Comparison of ENCODE assay signal across 1 cellular context in the genomic region with DNA sequence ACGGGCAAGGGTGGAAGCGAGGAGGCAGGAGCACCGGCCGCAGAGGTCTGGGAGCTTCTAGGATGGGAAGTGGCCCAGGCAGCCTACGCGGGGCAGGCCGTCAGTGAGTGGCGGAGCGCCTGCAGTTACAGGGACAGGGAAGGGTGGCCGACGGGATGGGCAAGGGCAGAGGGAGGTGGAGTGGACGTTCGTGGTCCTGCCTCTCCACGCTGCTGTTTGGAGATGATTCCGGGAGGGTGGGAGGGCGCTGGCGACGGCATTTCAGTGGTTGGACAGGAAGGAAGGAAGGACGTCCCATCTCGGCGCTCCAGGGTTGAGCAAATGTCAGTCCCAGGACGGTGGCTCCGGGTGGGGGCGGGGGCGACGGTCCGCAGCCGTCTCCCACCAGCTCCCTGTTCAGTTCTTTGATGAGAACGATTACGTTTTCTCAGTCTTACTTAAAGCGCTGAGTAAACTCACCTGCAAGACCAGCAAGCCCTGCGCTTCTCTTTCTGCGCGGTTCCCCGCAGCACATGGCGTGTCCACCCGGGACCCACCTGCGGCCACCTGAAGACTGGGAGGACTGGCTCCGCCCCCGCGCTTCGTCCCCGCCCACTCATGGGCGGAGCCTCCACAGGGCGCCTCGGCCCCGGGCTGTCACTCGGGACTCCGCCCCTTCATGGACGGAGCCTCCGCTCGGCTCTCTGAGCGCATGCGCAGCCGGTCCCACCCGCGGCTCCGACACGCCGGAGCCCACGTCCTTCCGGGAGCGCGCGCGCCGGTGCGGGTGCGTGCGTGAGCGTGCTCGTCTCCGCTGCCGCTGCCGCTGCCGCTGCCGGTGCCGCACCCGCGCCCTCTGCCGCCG.
A peak's percentile ranks its signal among the peaks of the same experiment; 100 is the strongest.
TF ChIP-seq lines count a peak whose summit lies in the region.

A gene with protein sequence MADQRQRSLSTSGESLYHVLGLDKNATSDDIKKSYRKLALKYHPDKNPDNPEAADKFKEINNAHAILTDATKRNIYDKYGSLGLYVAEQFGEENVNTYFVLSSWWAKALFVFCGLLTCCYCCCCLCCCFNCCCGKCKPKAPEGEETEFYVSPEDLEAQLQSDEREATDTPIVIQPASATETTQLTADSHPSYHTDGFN (plus strand): TSS at position 769 of the 844 bp plus-strand sequence. CDS start 33,220 bp downstream, outside the sequence.

TF ChIP-seq in HepG2, 621 proteins besides CTCF, POLR2A, EP300 and RAD21 (continued from another document and continues in another):
- 0 out of 2 replicates have a peak, but pooled peaks have one; percentile 26 for TF ChIP-seq GATA4 (IDR thresholded peaks at IDR 0.05; ENCODE audit: borderline replicate concordance, low read depth)
- TF ChIP-seq, protein P1, sequence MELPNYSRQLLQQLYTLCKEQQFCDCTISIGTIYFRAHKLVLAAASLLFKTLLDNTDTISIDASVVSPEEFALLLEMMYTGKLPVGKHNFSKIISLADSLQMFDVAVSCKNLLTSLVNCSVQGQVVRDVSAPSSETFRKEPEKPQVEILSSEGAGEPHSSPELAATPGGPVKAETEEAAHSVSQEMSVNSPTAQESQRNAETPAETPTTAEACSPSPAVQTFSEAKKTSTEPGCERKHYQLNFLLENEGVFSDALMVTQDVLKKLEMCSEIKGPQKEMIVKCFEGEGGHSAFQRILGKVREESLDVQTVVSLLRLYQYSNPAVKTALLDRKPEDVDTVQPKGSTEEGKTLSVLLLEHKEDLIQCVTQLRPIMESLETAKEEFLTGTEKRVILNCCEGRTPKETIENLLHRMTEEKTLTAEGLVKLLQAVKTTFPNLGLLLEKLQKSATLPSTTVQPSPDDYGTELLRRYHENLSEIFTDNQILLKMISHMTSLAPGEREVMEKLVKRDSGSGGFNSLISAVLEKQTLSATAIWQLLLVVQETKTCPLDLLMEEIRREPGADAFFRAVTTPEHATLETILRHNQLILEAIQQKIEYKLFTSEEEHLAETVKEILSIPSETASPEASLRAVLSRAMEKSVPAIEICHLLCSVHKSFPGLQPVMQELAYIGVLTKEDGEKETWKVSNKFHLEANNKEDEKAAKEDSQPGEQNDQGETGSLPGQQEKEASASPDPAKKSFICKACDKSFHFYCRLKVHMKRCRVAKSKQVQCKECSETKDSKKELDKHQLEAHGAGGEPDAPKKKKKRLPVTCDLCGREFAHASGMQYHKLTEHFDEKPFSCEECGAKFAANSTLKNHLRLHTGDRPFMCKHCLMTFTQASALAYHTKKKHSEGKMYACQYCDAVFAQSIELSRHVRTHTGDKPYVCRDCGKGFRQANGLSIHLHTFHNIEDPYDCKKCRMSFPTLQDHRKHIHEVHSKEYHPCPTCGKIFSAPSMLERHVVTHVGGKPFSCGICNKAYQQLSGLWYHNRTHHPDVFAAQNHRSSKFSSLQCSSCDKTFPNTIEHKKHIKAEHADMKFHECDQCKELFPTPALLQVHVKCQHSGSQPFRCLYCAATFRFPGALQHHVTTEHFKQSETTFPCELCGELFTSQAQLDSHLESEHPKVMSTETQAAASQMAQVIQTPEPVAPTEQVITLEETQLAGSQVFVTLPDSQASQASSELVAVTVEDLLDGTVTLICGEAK (IDR thresholded peaks at IDR 0.05) = no peak
- TF ChIP-seq, protein P1 (CRISPR knock-in tag; IDR thresholded peaks at IDR 0.05) = peak; percentile 69; the same call in 1 of the 2 replicates
- TF ChIP-seq ZNF543 (CRISPR knock-in tag; IDR thresholded peaks at IDR 0.05) = peak; percentile 70
- no peak for TF ChIP-seq JDP2 (CRISPR knock-in tag; IDR thresholded peaks at IDR 0.05; ENCODE audit: borderline replicate concordance)
- TF ChIP-seq KDM6A (CRISPR knock-in tag; IDR thresholded peaks at IDR 0.05; ENCODE audit: low read depth) = 0 out of 2 replicates have a peak, but pooled peaks have one; percentile 36
- 0 out of 2 replicates have a peak, but pooled peaks have one; percentile 78 for TF ChIP-seq ZNF547 (CRISPR knock-in tag; IDR thresholded peaks at IDR 0.05)
- no peak for TF ChIP-seq NR3C1 (CRISPR knock-in tag; IDR thresholded peaks at IDR 0.05)
- TF ChIP-seq ZNF34 (CRISPR knock-in tag; IDR thresholded peaks at IDR 0.05; ENCODE audit: borderline replicate concordance) = 0 out of 2 replicates have a peak, but pooled peaks have one; percentile 51
- TF ChIP-seq NR1H2 (CRISPR knock-in tag; IDR thresholded peaks at IDR 0.05; ENCODE audit: borderline replicate concordance, low read depth) = no peak
- TF ChIP-seq SRSF9 (IDR thresholded peaks at IDR 0.05; ENCODE audit: borderline replicate concordance, insufficient read depth, low read depth, low read length, poor library complexity, severe bottlenecking) = no peak
- TF ChIP-seq ZNF580 (CRISPR knock-in tag; IDR thresholded peaks at IDR 0.05; ENCODE audit: borderline replicate concordance, low read depth) = peak; percentile 84
- TF ChIP-seq KDM4B (CRISPR knock-in tag; IDR thresholded peaks at IDR 0.05) = peak; percentile 55; the same call in 1 of the 2 replicates
- peak; percentile 57; the same call in 1 of the 2 replicates for TF ChIP-seq ZNF768 (CRISPR knock-in tag; IDR thresholded peaks at IDR 0.05)
- peak; percentile 57; the same call in 1 of the 2 replicates for TF ChIP-seq PHF21A (CRISPR knock-in tag; IDR thresholded peaks at IDR 0.05)
- TF ChIP-seq MYNN (CRISPR knock-in tag; IDR thresholded peaks at IDR 0.05; ENCODE audit: low read depth) = peak; percentile 84; the same call in 1 of the 2 replicates
- peak; percentile 78 for TF ChIP-seq ZNF441 (CRISPR knock-in tag; IDR thresholded peaks at IDR 0.05; ENCODE audit: borderline replicate concordance)
- TF ChIP-seq MZF1 (CRISPR knock-in tag; IDR thresholded peaks at IDR 0.05; ENCODE audit: borderline replicate concordance) = no peak
- TF ChIP-seq, protein P2, sequence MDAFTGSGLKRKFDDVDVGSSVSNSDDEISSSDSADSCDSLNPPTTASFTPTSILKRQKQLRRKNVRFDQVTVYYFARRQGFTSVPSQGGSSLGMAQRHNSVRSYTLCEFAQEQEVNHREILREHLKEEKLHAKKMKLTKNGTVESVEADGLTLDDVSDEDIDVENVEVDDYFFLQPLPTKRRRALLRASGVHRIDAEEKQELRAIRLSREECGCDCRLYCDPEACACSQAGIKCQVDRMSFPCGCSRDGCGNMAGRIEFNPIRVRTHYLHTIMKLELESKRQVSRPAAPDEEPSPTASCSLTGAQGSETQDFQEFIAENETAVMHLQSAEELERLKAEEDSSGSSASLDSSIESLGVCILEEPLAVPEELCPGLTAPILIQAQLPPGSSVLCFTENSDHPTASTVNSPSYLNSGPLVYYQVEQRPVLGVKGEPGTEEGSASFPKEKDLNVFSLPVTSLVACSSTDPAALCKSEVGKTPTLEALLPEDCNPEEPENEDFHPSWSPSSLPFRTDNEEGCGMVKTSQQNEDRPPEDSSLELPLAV (CRISPR knock-in tag; conservative IDR thresholded peaks at IDR 0.05; ENCODE audit: low read depth) = no peak
- TF ChIP-seq ZBTB38 (CRISPR knock-in tag; IDR thresholded peaks at IDR 0.05) = peak; percentile 61; the same call in 1 of the 2 replicates
- TF ChIP-seq ZNF160 (CRISPR knock-in tag; IDR thresholded peaks at IDR 0.05) = no peak; the same call in 1 of the 2 replicates
- peak; percentile 64; the same call in 1 of the 2 replicates for TF ChIP-seq RCOR2 (CRISPR knock-in tag; IDR thresholded peaks at IDR 0.05)
- TF ChIP-seq CREBL2 (CRISPR knock-in tag; IDR thresholded peaks at IDR 0.05; ENCODE audit: borderline replicate concordance) = no peak; the same call in 1 of the 2 replicates
- TF ChIP-seq ZNF224 (CRISPR knock-in tag; IDR thresholded peaks at IDR 0.05) = peak; percentile 93
- TF ChIP-seq HES4 (CRISPR knock-in tag; IDR thresholded peaks at IDR 0.05; ENCODE audit: borderline replicate concordance) = peak; percentile 69
- peak; percentile 79; the same call in 1 of the 2 replicates for TF ChIP-seq RFXAP (CRISPR knock-in tag; IDR thresholded peaks at IDR 0.05; ENCODE audit: borderline replicate concordance)
- TF ChIP-seq ATF7 (IDR thresholded peaks at IDR 0.05) = no peak
- TF ChIP-seq ATF7 (CRISPR knock-in tag; IDR thresholded peaks at IDR 0.05) = 0 out of 2 replicates have a peak, but pooled peaks have one; percentile 42
- 0 out of 2 replicates have a peak, but pooled peaks have one; percentile 30 for TF ChIP-seq REPIN1 (CRISPR knock-in tag; IDR thresholded peaks at IDR 0.05; ENCODE audit: borderline replicate concordance, low read depth)
- TF ChIP-seq ELF3 (CRISPR knock-in tag; IDR thresholded peaks at IDR 0.05) = peak; percentile 64
- TF ChIP-seq SOX6 (IDR thresholded peaks at IDR 0.05) = no peak
- TF ChIP-seq SOX6 (CRISPR knock-in tag; IDR thresholded peaks at IDR 0.05) = peak; percentile 62; the same call in 1 of the 2 replicates
- 0 out of 2 replicates have a peak, but pooled peaks have one; percentile 34 for TF ChIP-seq SOX5 (CRISPR knock-in tag; IDR thresholded peaks at IDR 0.05; ENCODE audit: borderline replicate concordance)
- TF ChIP-seq, protein P3, sequence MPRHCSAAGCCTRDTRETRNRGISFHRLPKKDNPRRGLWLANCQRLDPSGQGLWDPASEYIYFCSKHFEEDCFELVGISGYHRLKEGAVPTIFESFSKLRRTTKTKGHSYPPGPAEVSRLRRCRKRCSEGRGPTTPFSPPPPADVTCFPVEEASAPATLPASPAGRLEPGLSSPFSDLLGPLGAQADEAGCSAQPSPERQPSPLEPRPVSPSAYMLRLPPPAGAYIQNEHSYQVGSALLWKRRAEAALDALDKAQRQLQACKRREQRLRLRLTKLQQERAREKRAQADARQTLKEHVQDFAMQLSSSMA (CRISPR knock-in tag; IDR thresholded peaks at IDR 0.05) = 0 out of 2 replicates have a peak, but pooled peaks have one; percentile 44
- peak; percentile 36 for TF ChIP-seq ZNF263 (CRISPR knock-in tag; IDR thresholded peaks at IDR 0.05)
- 0 out of 2 replicates have a peak, but pooled peaks have one; percentile 18 for TF ChIP-seq ZFP37 (CRISPR knock-in tag; IDR thresholded peaks at IDR 0.05; ENCODE audit: borderline replicate concordance)
- peak; percentile 71 for TF ChIP-seq PBX2 (CRISPR knock-in tag; IDR thresholded peaks at IDR 0.05)
- peak; percentile 68; the same call in 1 of the 2 replicates for TF ChIP-seq ZNF205 (CRISPR knock-in tag; IDR thresholded peaks at IDR 0.05)
- TF ChIP-seq THAP9 (CRISPR knock-in tag; IDR thresholded peaks at IDR 0.05; ENCODE audit: borderline replicate concordance) = peak; percentile 43; the same call in 1 of the 2 replicates
- TF ChIP-seq RBFOX2 (IDR thresholded peaks at IDR 0.05; ENCODE audit: low read depth, low read length) = peak; percentile 81
- TF ChIP-seq EED (CRISPR knock-in tag; IDR thresholded peaks at IDR 0.05) = 0 out of 2 replicates have a peak, but pooled peaks have one; percentile 41
- TF ChIP-seq RELA (CRISPR knock-in tag; IDR thresholded peaks at IDR 0.05) = 0 out of 2 replicates have a peak, but pooled peaks have one; percentile 51
- TF ChIP-seq ZNF83 (CRISPR knock-in tag; IDR thresholded peaks at IDR 0.05; ENCODE audit: borderline replicate concordance) = peak; percentile 24; the same call in 1 of the 2 replicates
